8 cellular contexts compared by ENCODE assay signal in the genomic region with DNA sequence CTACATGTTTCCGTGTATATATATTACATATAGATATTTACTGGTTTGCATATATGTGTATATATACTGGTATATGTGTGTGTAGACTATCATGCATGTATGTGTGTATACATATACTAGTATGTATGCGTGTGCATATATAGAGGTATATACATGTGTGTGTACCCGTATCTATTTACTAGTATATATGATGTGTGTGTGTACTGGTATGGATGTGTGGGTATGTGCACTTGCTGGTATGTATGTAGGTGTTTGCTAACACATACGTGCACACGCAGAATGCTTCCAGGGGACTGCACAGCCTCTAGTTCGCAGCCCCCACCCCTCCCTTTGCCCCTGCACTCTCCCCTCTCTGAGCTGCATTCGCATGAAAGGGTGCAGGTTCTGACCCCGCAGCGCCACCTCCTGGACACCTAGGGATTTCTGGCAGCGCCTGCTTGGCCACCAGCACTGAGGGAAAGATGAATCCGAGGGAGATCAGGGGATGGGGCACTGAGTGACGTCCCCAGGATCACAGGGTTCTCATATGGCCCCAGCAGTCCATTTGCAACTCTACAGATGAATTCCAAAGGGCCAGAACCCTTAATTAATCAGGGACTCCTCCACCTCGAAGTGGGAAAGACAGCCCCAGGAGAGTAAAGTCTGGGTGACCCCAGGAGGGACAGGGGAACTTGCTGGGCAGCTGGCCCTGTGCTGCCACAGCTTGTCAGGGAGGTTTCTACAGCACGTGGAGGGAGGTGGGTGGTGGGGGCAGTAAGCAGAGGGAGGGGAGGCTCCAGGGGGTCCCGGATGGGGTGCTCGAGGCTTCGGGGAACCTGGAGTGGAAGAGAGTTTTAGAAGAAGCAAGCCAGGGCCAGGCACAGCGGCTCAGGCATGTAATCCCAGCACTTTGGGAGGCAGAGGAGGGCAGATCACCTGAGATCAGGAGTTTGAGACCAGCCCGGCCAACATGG.
DNase-seq lines count a peak whose midpoint lies in the region; ATAC-seq and TF ChIP-seq lines count a peak whose summit lies in the region.

No MANE protein-coding gene starts in this region.

- ATAC-seq in activated CD4-positive, CD25-positive, alpha-beta regulatory T cell treated with anti-CD3 and anti-CD28 coated beads, Interleukin-2, amount 50 U/mL, for 24 hours: no peak
- ATAC-seq in Right ventricle myocardium inferior: no peak
- ATAC-seq in HG03457 (IDR thresholded peaks at IDR 0.05; ENCODE audit: unreplicated experiment): no peak

- peaks cover 2% of the 10 kb centered on the region for H3K27me3 Mint-ChIP-seq in progenitor cell of endocrine pancreas

- no peak overlapping the region for H3K4me3 Mint-ChIP-seq in progenitor cell of endocrine pancreas (ENCODE audit: low read depth)

- DNase-seq in activated CD4-positive, CD25-positive, alpha-beta regulatory T cell (lab: John Stamatoyannopoulos, UW): peak in 3 of 4 experiments; percentile 15 to 38 (median 26)
- DNase-seq in SHP77 treated with DMSO at 0.1 percent for 48 hours (lab: John Stamatoyannopoulos, UW): peak; percentile 54
- peak; percentile 61 for DNase-seq in activated naive CD4-positive, alpha-beta T cell treated with anti-CD3 and anti-CD28 coated beads, Interleukin-2, amount 50 U/mL, for 16 hours
- peak; percentile 90 for DNase-seq in Right ventricle myocardium inferior (ENCODE audit: missing footprints)
- DNase-seq in progenitor cell of endocrine pancreas (ENCODE audit: low spot score, unreplicated experiment): peak; percentile 81

- H3K4me1 Mint-ChIP-seq in progenitor cell of endocrine pancreas (ENCODE audit: low read depth): peaks cover 21% of the 10 kb centered on the region

- no peaks in the 10 kb centered on the region for H3K36me3 Mint-ChIP-seq in progenitor cell of endocrine pancreas (ENCODE audit: insufficient read depth)

- H3K9me3 Mint-ChIP-seq in progenitor cell of endocrine pancreas (ENCODE audit: low read depth): no peaks in the 10 kb centered on the region

- intact Hi-C loops in Right ventricle myocardium inferior (cut with DNase I): loop anchor here (2.0 to 10.0 kb wide), 3 partner anchors 235 to 1712 kb away; no protein-coding TSS in a partner anchor

- H3K27ac Mint-ChIP-seq in progenitor cell of endocrine pancreas: peak overlapping the region; percentile 62

- TF ChIP-seq CTCF in LNCAP (IDR thresholded peaks at IDR 0.05) (peak; percentile 82), progenitor cell of endocrine pancreas (IDR thresholded peaks at IDR 0.05; ENCODE audit: unreplicated experiment) (peak; percentile 82)

Comparison
In these comparisons a context has a peak if more than half of its experiments do, and no peak if none do; other contexts are left out.
1. DNase-seq: peak in every context shown above with its lines; median percentile 90 in Right ventricle myocardium inferior; 81 in progenitor cell of endocrine pancreas; 61 in activated naive CD4-positive, alpha-beta T cell treated with anti-CD3 and anti-CD28 coated beads, Interleukin-2, amount 50 U/mL, for 16 hours; 54 in SHP77 treated with DMSO at 0.1 percent for 48 hours; 26 in activated CD4-positive, CD25-positive, alpha-beta regulatory T cell.